In genomic region chr14:103763730-103764488, GRCh38 we compare ENCODE assay signal across 15 cellular contexts. TPM values are rescaled to one million over a fixed set of nuclear protein-coding genes. Genes with fewer than 3 reads are reported as not detected.
A peak's percentile ranks its signal among the peaks of the same experiment; 100 is the strongest.
DNase-seq lines count a peak whose midpoint lies in the region; ATAC-seq and TF ChIP-seq lines count a peak whose summit lies in the region.
"Had no signal": no experiment of that assay in that cellular context is flagged by ENCODE, and none has a peak within 500 bp of the region (broad histone marks: within the 10 kb centered on the region; RNA-seq: fewer than 3 reads in every experiment).

No MANE protein-coding gene starts in this region.

- no peak overlapping the region for H3K4me3 Mint-ChIP-seq in activated T-cell treated with anti-CD3 and anti-CD28 coated beads, Interleukin-2, amount 50 U/mL, for 72 hours
- H3K4me3 Mint-ChIP-seq in stimulated activated naive CD8-positive, alpha-beta T cell treated with anti-CD3 and anti-CD28 coated beads, Interleukin-15, amount 100 ng/mL, for 72 hours = no peak overlapping the region
- H3K4me3 Mint-ChIP-seq: nephron progenitor cell; stimulated activated naive CD8-positive, alpha-beta T cell treated with anti-CD3 and anti-CD28 coated beads, Interleukin-15, Interleukin-2, amounts not matched to agents 100 ng/mL and 50 ng/mL, for 24 hours had no signal

- H3K27ac ChIP-seq in KMS-11 = 0 out of 2 replicates have a peak overlapping the region, but pooled peaks have one; percentile 6
- H3K27ac ChIP-seq: brain microvascular endothelial cell, esophagus muscularis mucosa had no signal

- DNase-seq in activated T-cell treated with anti-CD3 and anti-CD28 coated beads, Interleukin-2, amount 50 U/mL, for 72 hours = no peak
- DNase-seq in activated T-cell treated with anti-CD3 and anti-CD28 coated beads, Interleukin-2, amount 50 U/mL, for 1 hour = no peak
- no peak for DNase-seq in stimulated activated naive CD8-positive, alpha-beta T cell treated with anti-CD3 and anti-CD28 coated beads, Interleukin-15, amount 100 ng/mL, for 72 hours
- DNase-seq in SW 1271 (lab: John Stamatoyannopoulos, UW) (no peak), EL (no peak), hippocampal formation (lab: John Stamatoyannopoulos, UW) (no peak)
- DNase-seq: activated CD8-positive, alpha-beta memory T cell treated with anti-CD3 and anti-CD28 coated beads, Interleukin-2, amount 50 U/mL, for 48 hours; brain microvascular endothelial cell; NCI-H526 treated with DMSO at 0.1 percent for 48 hours; nephron progenitor cell; T-helper 1 cell had no signal

- peaks cover 8% of the 10 kb centered on the region for H3K4me1 ChIP-seq in KMS-11 (ENCODE audit: low read depth, poor library complexity, severe bottlenecking)
- H3K4me1 ChIP-seq: esophagus muscularis mucosa had no signal

- H3K4me2 ChIP-seq in KMS-11 = no peak overlapping the region

- no peaks in the 10 kb centered on the region for H3K36me3 ChIP-seq in KMS-11 (ENCODE audit: insufficient read depth)
- H3K36me3 ChIP-seq: brain microvascular endothelial cell had no signal

- H3K9me3 Mint-ChIP-seq in activated T-cell treated with anti-CD3 and anti-CD28 coated beads, Interleukin-2, amount 50 U/mL, for 72 hours = no peaks in the 10 kb centered on the region
- H3K9me3 Mint-ChIP-seq in stimulated activated naive CD8-positive, alpha-beta T cell treated with anti-CD3 and anti-CD28 coated beads, Interleukin-15, amount 100 ng/mL, for 72 hours = no peaks in the 10 kb centered on the region
- H3K9me3 Mint-ChIP-seq: stimulated activated naive CD8-positive, alpha-beta T cell treated with anti-CD3 and anti-CD28 coated beads, Interleukin-15, Interleukin-2, amounts not matched to agents 100 ng/mL and 50 ng/mL, for 24 hours had no signal

- no peak overlapping the region for H3K9ac ChIP-seq in KMS-11

- H2AFZ ChIP-seq in KMS-11 (ENCODE audit: low read depth) = no peak overlapping the region

- TF ChIP-seq CTCF in KMS-11 (conservative IDR thresholded peaks at IDR 0.05; ENCODE audit: low read depth, low read length) = no peak

- no peaks in the 10 kb centered on the region for H3K36me3 Mint-ChIP-seq in activated T-cell treated with anti-CD3 and anti-CD28 coated beads, Interleukin-2, amount 50 U/mL, for 72 hours (ENCODE audit: insufficient read depth in 2 of 2)

- no peaks in the 10 kb centered on the region for H3K27me3 ChIP-seq in KMS-11 (ENCODE audit: insufficient read depth, low read depth)
- H3K27me3 ChIP-seq: brain microvascular endothelial cell, esophagus muscularis mucosa had no signal

- H4K20me1 ChIP-seq in KMS-11 (ENCODE audit: insufficient read depth) = no peaks in the 10 kb centered on the region

- H3K4me3 ChIP-seq in KMS-11 (IDR thresholded peaks at IDR 0.05; ENCODE audit: insufficient read depth, low read depth, low read length) = no peak overlapping the region
- H3K4me3 ChIP-seq: esophagus muscularis mucosa had no signal

- ATAC-seq in activated T-cell treated with anti-CD3 and anti-CD28 coated beads, Interleukin-2, amount 50 U/mL, for 72 hours (replicated peaks in 1 of 2) = peak; percentile 37 to 51
- ATAC-seq in HG02759 (IDR thresholded peaks at IDR 0.05; ENCODE audit: unreplicated experiment) = peak; percentile 50
- ATAC-seq in stimulated activated naive CD8-positive, alpha-beta T cell treated with anti-CD3 and anti-CD28 coated beads, Interleukin-15, amount 100 ng/mL, for 72 hours = peak; percentile 86

- H3K27ac Mint-ChIP-seq in activated T-cell treated with anti-CD3 and anti-CD28 coated beads, Interleukin-2, amount 50 U/mL, for 72 hours = no peak overlapping the region
- H3K27ac Mint-ChIP-seq in stimulated activated naive CD8-positive, alpha-beta T cell treated with anti-CD3 and anti-CD28 coated beads, Interleukin-15, amount 100 ng/mL, for 72 hours = peak overlapping the region in 1 of 2 donors; percentile 50
- H3K27ac Mint-ChIP-seq: nephron progenitor cell; stimulated activated naive CD8-positive, alpha-beta T cell treated with anti-CD3 and anti-CD28 coated beads, Interleukin-15, Interleukin-2, amounts not matched to agents 100 ng/mL and 50 ng/mL, for 24 hours had no signal

- H3K79me2 ChIP-seq in KMS-11 (ENCODE audit: insufficient read depth, low read depth) = no peaks in the 10 kb centered on the region

- no peaks in the 10 kb centered on the region for H3K27me3 Mint-ChIP-seq in activated T-cell treated with anti-CD3 and anti-CD28 coated beads, Interleukin-2, amount 50 U/mL, for 72 hours (ENCODE audit: low read depth)
- H3K27me3 Mint-ChIP-seq in stimulated activated naive CD8-positive, alpha-beta T cell treated with anti-CD3 and anti-CD28 coated beads, Interleukin-15, amount 100 ng/mL, for 72 hours = no peaks in the 10 kb centered on the region
- H3K27me3 Mint-ChIP-seq: stimulated activated naive CD8-positive, alpha-beta T cell treated with anti-CD3 and anti-CD28 coated beads, Interleukin-15, Interleukin-2, amounts not matched to agents 100 ng/mL and 50 ng/mL, for 24 hours had no signal

- H3K4me1 Mint-ChIP-seq in activated T-cell treated with anti-CD3 and anti-CD28 coated beads, Interleukin-2, amount 50 U/mL, for 72 hours (ENCODE audit: low read depth) = no peaks in the 10 kb centered on the region
- no peaks in the 10 kb centered on the region for H3K4me1 Mint-ChIP-seq in stimulated activated naive CD8-positive, alpha-beta T cell treated with anti-CD3 and anti-CD28 coated beads, Interleukin-15, amount 100 ng/mL, for 72 hours

RNA-seq across cellular contexts. Expression of gene ZFYVE21, which starts 48.3 kb away (rescaled TPM):
- 10 to 100 TPM; 11.6 to 15.7 TPM for total RNA-seq in activated T-cell treated with anti-CD3 and anti-CD28 coated beads, Interleukin-2, amount 50 U/mL, for 72 hours

RNA-seq across cellular contexts. Expression of gene XRCC3, which starts 48.7 kb away (rescaled TPM):
- 10 to 100 TPM; 31.5 to 47.4 TPM for total RNA-seq in activated T-cell treated with anti-CD3 and anti-CD28 coated beads, Interleukin-2, amount 50 U/mL, for 72 hours
